Comparison of ENCODE assay signal across 1 cellular context in genomic region chr5:157458835-157459234, GRCh38.
TF ChIP-seq lines count a peak whose summit lies in the region.

No MANE protein-coding gene starts in this region.

TF ChIP-seq in WTC11, 78 proteins besides CTCF, POLR2A, EP300 and RAD21 (continued from another document):
- TF ChIP-seq, protein P1, sequence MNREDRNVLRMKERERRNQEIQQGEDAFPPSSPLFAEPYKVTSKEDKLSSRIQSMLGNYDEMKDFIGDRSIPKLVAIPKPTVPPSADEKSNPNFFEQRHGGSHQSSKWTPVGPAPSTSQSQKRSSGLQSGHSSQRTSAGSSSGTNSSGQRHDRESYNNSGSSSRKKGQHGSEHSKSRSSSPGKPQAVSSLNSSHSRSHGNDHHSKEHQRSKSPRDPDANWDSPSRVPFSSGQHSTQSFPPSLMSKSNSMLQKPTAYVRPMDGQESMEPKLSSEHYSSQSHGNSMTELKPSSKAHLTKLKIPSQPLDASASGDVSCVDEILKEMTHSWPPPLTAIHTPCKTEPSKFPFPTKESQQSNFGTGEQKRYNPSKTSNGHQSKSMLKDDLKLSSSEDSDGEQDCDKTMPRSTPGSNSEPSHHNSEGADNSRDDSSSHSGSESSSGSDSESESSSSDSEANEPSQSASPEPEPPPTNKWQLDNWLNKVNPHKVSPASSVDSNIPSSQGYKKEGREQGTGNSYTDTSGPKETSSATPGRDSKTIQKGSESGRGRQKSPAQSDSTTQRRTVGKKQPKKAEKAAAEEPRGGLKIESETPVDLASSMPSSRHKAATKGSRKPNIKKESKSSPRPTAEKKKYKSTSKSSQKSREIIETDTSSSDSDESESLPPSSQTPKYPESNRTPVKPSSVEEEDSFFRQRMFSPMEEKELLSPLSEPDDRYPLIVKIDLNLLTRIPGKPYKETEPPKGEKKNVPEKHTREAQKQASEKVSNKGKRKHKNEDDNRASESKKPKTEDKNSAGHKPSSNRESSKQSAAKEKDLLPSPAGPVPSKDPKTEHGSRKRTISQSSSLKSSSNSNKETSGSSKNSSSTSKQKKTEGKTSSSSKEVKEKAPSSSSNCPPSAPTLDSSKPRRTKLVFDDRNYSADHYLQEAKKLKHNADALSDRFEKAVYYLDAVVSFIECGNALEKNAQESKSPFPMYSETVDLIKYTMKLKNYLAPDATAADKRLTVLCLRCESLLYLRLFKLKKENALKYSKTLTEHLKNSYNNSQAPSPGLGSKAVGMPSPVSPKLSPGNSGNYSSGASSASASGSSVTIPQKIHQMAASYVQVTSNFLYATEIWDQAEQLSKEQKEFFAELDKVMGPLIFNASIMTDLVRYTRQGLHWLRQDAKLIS (CRISPR knock-in tag; IDR thresholded peaks at IDR 0.05; ENCODE audit: borderline replicate concordance), result no peak
- TF ChIP-seq FOXK1 (CRISPR knock-in tag; IDR thresholded peaks at IDR 0.05), result no peak
- no peak for TF ChIP-seq ZNF263 (CRISPR knock-in tag; IDR thresholded peaks at IDR 0.05; ENCODE audit: low read depth)
- no peak for TF ChIP-seq ATF1 (CRISPR knock-in tag; IDR thresholded peaks at IDR 0.05)
- no peak for TF ChIP-seq TCF7 (CRISPR knock-in tag; IDR thresholded peaks at IDR 0.05; ENCODE audit: low read depth)
